ENCODE assay signal across 1 cellular context in the genomic region with DNA sequence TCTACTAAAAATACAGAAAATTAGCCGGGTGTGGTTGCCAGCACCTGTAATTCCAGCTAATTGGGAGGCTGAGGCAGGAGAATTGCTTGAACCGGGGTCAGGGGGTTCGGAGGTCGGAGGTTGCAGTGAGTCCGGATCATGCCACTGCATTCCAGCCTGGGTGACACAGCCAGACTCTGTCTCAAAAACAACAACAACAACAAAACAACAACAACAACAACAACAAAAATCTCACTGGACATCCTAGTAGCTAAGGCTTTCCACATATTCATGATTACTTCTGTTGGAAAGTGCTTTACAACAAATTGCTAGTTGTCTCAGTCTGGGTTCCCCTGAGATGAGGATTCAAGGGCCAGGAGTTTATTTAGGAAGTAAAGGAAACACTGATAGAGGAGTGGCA.
TF ChIP-seq lines count a peak whose summit lies in the region.

No MANE protein-coding gene starts in this region.

TF ChIP-seq in HepG2, 621 proteins besides CTCF, POLR2A, EP300 and RAD21:
- no peak for TF ChIP-seq FOSL2 (CRISPR knock-in tag; IDR thresholded peaks at IDR 0.05)
- TF ChIP-seq FOXP1 (IDR thresholded peaks at IDR 0.05), result 0 out of 2 replicates have a peak, but pooled peaks have one; percentile 58
- TF ChIP-seq FOXP1 (CRISPR knock-in tag; IDR thresholded peaks at IDR 0.05), result no peak
